ENCODE assay signal across 8 cellular contexts in the genomic region with DNA sequence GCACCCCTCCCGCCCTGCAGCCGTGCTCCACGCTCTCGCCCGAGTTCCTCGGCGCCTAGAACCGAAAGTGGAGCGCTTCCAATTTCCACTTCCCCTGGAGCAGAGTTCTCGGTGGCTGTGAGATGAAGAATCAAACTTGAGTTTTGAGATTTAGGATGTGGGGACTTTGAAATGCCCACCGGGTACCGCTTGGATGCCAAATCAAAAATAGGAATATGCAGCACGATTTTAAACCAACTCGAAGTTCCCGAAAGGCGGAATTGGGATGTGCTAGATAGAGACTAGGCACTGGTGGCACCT. TPM values are rescaled to one million over a fixed set of nuclear protein-coding genes. Genes with fewer than 3 reads are reported as not detected.
DNase-seq lines count a peak whose midpoint lies in the region; ATAC-seq and TF ChIP-seq lines count a peak whose summit lies in the region.

No MANE protein-coding gene starts in this region.

- H3K9ac ChIP-seq in H9 (ENCODE audit: extremely low read depth, insufficient read length, low read length) (peak overlapping the region; percentile 83), trophoblast cell (ENCODE audit: low read length) (peak overlapping the region; percentile 97)

- no peak overlapping the region for H2BK5ac ChIP-seq in H9 (ENCODE audit: insufficient read length, low read length)
- no peak overlapping the region for H2BK5ac ChIP-seq in trophoblast cell (ENCODE audit: low read depth, low read length, poor library complexity)

- H4K12ac ChIP-seq in trophoblast cell (ENCODE audit: low read depth, low read length), result no peak overlapping the region

- no peak overlapping the region for H2BK120ac ChIP-seq in H9 (ENCODE audit: low read depth, low read length, poor library complexity, severe bottlenecking)
- H2BK120ac ChIP-seq in trophoblast cell (ENCODE audit: insufficient read depth, low read length, poor library complexity), result no peak overlapping the region

- DNase-seq in H9 (no peak), fibroblast of mammary gland (ENCODE audit: low read depth) (no peak), trophoblast cell (no peak), NCI-H1417 treated with DMSO at 0.1 percent for 48 hours (lab: John Stamatoyannopoulos, UW) (no peak), NCI-H2227 (lab: John Stamatoyannopoulos, UW; ENCODE audit: unreplicated experiment) (no peak), NCI-H2171 (lab: John Stamatoyannopoulos, UW) (no peak)

- H2AFZ ChIP-seq in H9 (ENCODE audit: low read length), result no peak overlapping the region
- H2AFZ ChIP-seq in trophoblast cell (ENCODE audit: insufficient read depth, low read length, poor library complexity), result no peak overlapping the region

- H4K20me1 ChIP-seq in H9 (ENCODE audit: control insufficient read depth, insufficient read depth, insufficient read length), result no peaks in the 10 kb centered on the region

- H3K56ac ChIP-seq in H9 (ENCODE audit: insufficient read length, low read depth, low read length), result no peak overlapping the region

- H3T11ph ChIP-seq in H9 (ENCODE audit: low read length), result no peak overlapping the region

- H4K91ac ChIP-seq in H9 (ENCODE audit: insufficient read length, low read depth, low read length), result no peak overlapping the region
- H4K91ac ChIP-seq in trophoblast cell (ENCODE audit: low read depth, low read length), result peak overlapping the region; percentile 64

- H3K14ac ChIP-seq in H9 (ENCODE audit: insufficient read depth, low read length) (no peak overlapping the region), trophoblast cell (ENCODE audit: low read length) (peak overlapping the region; percentile 32)

- TF ChIP-seq CTCF in H9 (conservative IDR thresholded peaks at IDR 0.05) (no peak), fibroblast of mammary gland (conservative IDR thresholded peaks at IDR 0.05; ENCODE audit: control insufficient read depth, insufficient read depth, low read depth, low read length) (no peak)

- H3K23ac ChIP-seq in H9 (ENCODE audit: insufficient read length, low read depth, low read length), result no peak overlapping the region
- no peak overlapping the region for H3K23ac ChIP-seq in trophoblast cell (ENCODE audit: low read length)

- no peak overlapping the region for H4K8ac ChIP-seq in H9 (replicated peaks; ENCODE audit: insufficient read length, low read depth, low read length)
- peak overlapping the region; percentile 77 for H4K8ac ChIP-seq in trophoblast cell (ENCODE audit: low read depth, low read length)

- peaks cover 17 to 21% of the 10 kb centered on the region in 2 experiments for H3K4me1 Mint-ChIP-seq in H9

- H3K23me2 ChIP-seq in H9 (ENCODE audit: insufficient read length, low read depth, low read length, poor library complexity, severe bottlenecking), result peaks cover 13% of the 10 kb centered on the region

- peaks cover 10 to 39% (median 32%) of the 10 kb centered on the region in 3 experiments; a peak in 6 of 7 replicates for H3K36me3 Mint-ChIP-seq in H9 (ENCODE audit: insufficient read depth in 1 of 3, low read depth in 3 of 3)

- no peak overlapping the region for H3K4ac ChIP-seq in H9 (ENCODE audit: low read depth, low read length)
- H3K4ac ChIP-seq in trophoblast cell (ENCODE audit: low read depth, low read length), result peak overlapping the region; percentile 80

- H3K9me3 Mint-ChIP-seq in H9, result no peaks in the 10 kb centered on the region

- H2AK5ac ChIP-seq in H9 (ENCODE audit: insufficient read length, low read length), result no peak overlapping the region
- no peak overlapping the region for H2AK5ac ChIP-seq in trophoblast cell (ENCODE audit: low read length)

- H3K4me2 ChIP-seq in H9 (ENCODE audit: insufficient read depth, insufficient read length, low read length) (peak overlapping the region; percentile 57), trophoblast cell (ENCODE audit: low read length) (peak overlapping the region; percentile 89)

- ATAC-seq in SK-N-SH treated with all-trans-retinoic acid at 6 μM for 48 hours (peak; percentile 10; the same call in 2 of the 3 replicates), GM21367 (IDR thresholded peaks at IDR 0.05; ENCODE audit: unreplicated experiment) (no peak)

- peaks cover 3% of the 10 kb centered on the region; the same call in 1 of the 2 replicates for H3K27me3 Mint-ChIP-seq in H9 (ENCODE audit: low read depth)

- H4K5ac ChIP-seq in H9 (ENCODE audit: insufficient read length, low read depth, low read length), result no peak overlapping the region

- H3K79me1 ChIP-seq in H9 (ENCODE audit: insufficient read depth, low read depth, low read length, poor library complexity, severe bottlenecking) (no peaks in the 10 kb centered on the region), trophoblast cell (ENCODE audit: low read length) (peaks cover 9% of the 10 kb centered on the region)

- peaks cover 4 to 10% of the 10 kb centered on the region in 2 experiments for H3K36me3 ChIP-seq in trophoblast cell (ENCODE audit: control insufficient read depth in 1 of 2, insufficient read depth in 2 of 2, low read length in 2 of 2)

- peak overlapping the region; percentile 70 for H3K4me3 ChIP-seq in fibroblast of mammary gland (ENCODE audit: control insufficient read depth, low read depth, low read length)
- H3K4me3 ChIP-seq in trophoblast cell (ENCODE audit: low read depth, low read length), result peak overlapping the region; percentile 85

- H3K27ac Mint-ChIP-seq in H9, result peak overlapping the region in 1 of 3 experiments; percentile 95; a peak in 4 of 7 replicates

- no peak overlapping the region for H2BK20ac ChIP-seq in H9 (ENCODE audit: low read depth, low read length, poor library complexity, severe bottlenecking)

- no peaks in the 10 kb centered on the region for H3K27me3 ChIP-seq in H9 (ENCODE audit: insufficient read depth, low read length)
- no peaks in the 10 kb centered on the region for H3K27me3 ChIP-seq in trophoblast cell (ENCODE audit: insufficient read depth, low read length)

- H2BK15ac ChIP-seq in H9 (ENCODE audit: low read depth, low read length), result no peak overlapping the region

- no peak overlapping the region for H3K27ac ChIP-seq in H9 (ENCODE audit: insufficient read length, low read depth, low read length)
- peak overlapping the region; percentile 18 for H3K27ac ChIP-seq in trophoblast cell (ENCODE audit: low read depth, low read length)

- peak overlapping the region; percentile 92 to 95 for H3K4me3 Mint-ChIP-seq in H9

- H3K18ac ChIP-seq in H9 (ENCODE audit: insufficient read length, low read depth, low read length), result no peak overlapping the region
- H3K18ac ChIP-seq in trophoblast cell (ENCODE audit: low read length), result peak overlapping the region; percentile 24

- H3K79me2 ChIP-seq in H9 (ENCODE audit: insufficient read depth, low read length) (peaks cover 7% of the 10 kb centered on the region; the same call in 1 of the 2 replicates), trophoblast cell (ENCODE audit: control insufficient read depth, insufficient read depth, low read length, poor library complexity) (peaks cover 8% of the 10 kb centered on the region)

- H3K9me3 ChIP-seq in H9 (ENCODE audit: control insufficient read depth, low read depth, low read length), result no peaks in the 10 kb centered on the region
- H3K9me3 ChIP-seq in trophoblast cell (ENCODE audit: insufficient read depth, low read depth, low read length), result no peaks in the 10 kb centered on the region

- no CpG with 5 or more reads among the region's 16 CpGs for WGBS in H9 (ENCODE audit: extremely low coverage, insufficient read length, low lambda C conversion rate)
- WGBS in trophoblast cell (ENCODE audit: extremely low coverage, insufficient coverage, insufficient read length), result no CpG with 5 or more reads among the region's 16 CpGs

- H2BK12ac ChIP-seq in H9 (ENCODE audit: insufficient read length, low read depth, low read length), result no peak overlapping the region
- H2BK12ac ChIP-seq in trophoblast cell (ENCODE audit: low read length), result no peak overlapping the region

- H3K4me1 ChIP-seq in H9 (ENCODE audit: insufficient read depth, low read length) (0 out of 2 replicates have a peak, but pooled peaks cover 3% of the 10 kb centered on the region), trophoblast cell (ENCODE audit: control insufficient read depth in 1 of 2, insufficient read depth in 2 of 2, low read length in 2 of 2) (peaks cover 0 to 5% of the 10 kb centered on the region in 2 experiments)

TF ChIP-seq in SK-N-SH treated with all-trans-retinoic acid at 6 μM for 48 hours, 23 proteins besides CTCF, POLR2A, EP300 and RAD21 (continues in another document):
- no peak for TF ChIP-seq OSR1 (CRISPR knock-in tag; IDR thresholded peaks at IDR 0.05)
- no peak for TF ChIP-seq POU6F1 (CRISPR knock-in tag; IDR thresholded peaks at IDR 0.05; ENCODE audit: borderline replicate concordance, low read depth)
- no peak for TF ChIP-seq ISL1 (CRISPR knock-in tag; IDR thresholded peaks at IDR 0.05)
- no peak for TF ChIP-seq ZFP30 (CRISPR knock-in tag; IDR thresholded peaks at IDR 0.05)
- TF ChIP-seq TOX (CRISPR knock-in tag; IDR thresholded peaks at IDR 0.05; ENCODE audit: borderline replicate concordance), result no peak

RNA-seq across cellular contexts. Expression of gene POLA2, which starts 0.6 kb away (rescaled TPM):
- 37.7 and 41.5 TPM in 2 replicates for total RNA-seq in H9 (2021)
- polyA plus RNA-seq in trophoblast cell (2013), result 12.6 and 13.3 TPM in 2 replicates

RNA-seq across cellular contexts. Expression of gene CDC42EP2, which starts 52.3 kb away (rescaled TPM):
- 10.9 and 11.9 TPM in 2 replicates for total RNA-seq in H9 (2021)
- 7.2 and 7.7 TPM in 2 replicates for polyA plus RNA-seq in trophoblast cell (2013)
